Comparison of ENCODE assay signal across 29 cellular contexts in genomic region chr4:167987285-167987684, GRCh38.
DNase-seq lines count a peak whose midpoint lies in the region; ATAC-seq and TF ChIP-seq lines count a peak whose summit lies in the region.
"Had no signal": no experiment of that assay in that cellular context is flagged by ENCODE, and none has a peak within 500 bp of the region (broad histone marks: within the 10 kb centered on the region; RNA-seq: fewer than 3 reads in every experiment).

No MANE protein-coding gene starts in this region.

- RAD21 ChIA-PET in HCT116 (lab: Charles Lee; ENCODE audit: low non-redundant PET in 1 of 2, low total read pairs in 2 of 2, uncharacterized antibody in 2 of 2, unreplicated experiment in 2 of 2) = no interaction called here

- CTCF ChIA-PET in HCT116 (lab: Charles Lee) = no interaction called here

- H3K4me3 ChIP-seq in HCT116 (replicated peaks in 1 of 2; ENCODE audit: low read depth in 1 of 2, low read length in 2 of 2) (no peak overlapping the region), neural cell (ENCODE audit: low read length) (no peak overlapping the region)
- H3K4me3 ChIP-seq: A549; BLaER1; BLaER1 treated with 17β-estradiol and CSF1 and Interleukin-3, amounts not matched to agents 10 nM and 100 nM had no signal

- no peak for TF ChIP-seq CTCF in HCT116 (IDR thresholded peaks at IDR 0.05 in 2 of 3, conservative IDR thresholded peaks at IDR 0.05 in 1 of 3; ENCODE audit: borderline replicate concordance in 1 of 3, insufficient read depth in 1 of 3, low read depth in 2 of 3, low read length in 2 of 3)
- no peak for TF ChIP-seq CTCF in neural cell (IDR thresholded peaks at IDR 0.05; ENCODE audit: poor library complexity, severe bottlenecking)

- no peaks in the 10 kb centered on the region for H3F3A ChIP-seq in neural cell (ENCODE audit: insufficient read depth, low read length, poor library complexity, severe bottlenecking)

- H4K20me1 ChIP-seq in HCT116 (ENCODE audit: insufficient read depth) = no peaks in the 10 kb centered on the region
- no peaks in the 10 kb centered on the region for H4K20me1 ChIP-seq in neural cell (ENCODE audit: insufficient read depth)
- H4K20me1 ChIP-seq: BLaER1; BLaER1 treated with 17β-estradiol and CSF1 and Interleukin-3, amounts not matched to agents 10 nM and 100 nM had no signal

- H3K27ac ChIP-seq in HCT116 (ENCODE audit: low read depth, low read length) (no peak overlapping the region), neural cell (ENCODE audit: low read length) (no peak overlapping the region)
- H3K27ac ChIP-seq: 22Rv1; A549; BLaER1; BLaER1 treated with 17β-estradiol and CSF1 and Interleukin-3, amounts not matched to agents 10 nM and 100 nM; C4-2B had no signal

- no peaks in the 10 kb centered on the region for H3K79me2 ChIP-seq in HCT116 (ENCODE audit: insufficient read depth, low read length)
- no peaks in the 10 kb centered on the region for H3K79me2 ChIP-seq in neural cell (replicated peaks; ENCODE audit: insufficient read depth, low read length)

- H3K9me2 ChIP-seq in HCT116 (ENCODE audit: insufficient read depth) (no peaks in the 10 kb centered on the region), neural cell (ENCODE audit: insufficient read depth, low read length) (no peaks in the 10 kb centered on the region)

- no peak for ATAC-seq in HCT116
- no peak for ATAC-seq in HG02678 (IDR thresholded peaks at IDR 0.05; ENCODE audit: unreplicated experiment)
- ATAC-seq: A549; CD8-positive, alpha-beta T cell had no signal

- H3K9me3 ChIP-seq in HCT116 (ENCODE audit: control insufficient read depth in 1 of 2, insufficient read depth in 1 of 2, low read depth in 1 of 2, low read length in 2 of 2) (no peaks in the 10 kb centered on the region), neural cell (ENCODE audit: low read length) (no peaks in the 10 kb centered on the region)
- H3K9me3 ChIP-seq: A549, BE2C, BLaER1, Caco-2 had no signal

- H3K4me1 ChIP-seq in HCT116 (ENCODE audit: control insufficient read depth in 1 of 2, insufficient read depth in 2 of 2, low read length in 2 of 2) = no peaks in the 10 kb centered on the region
- H3K4me1 ChIP-seq: A549; BE2C; BLaER1; BLaER1 treated with 17β-estradiol and CSF1 and Interleukin-3, amounts not matched to agents 10 nM and 100 nM; Caco-2 had no signal

- H2AFZ ChIP-seq in HCT116 (ENCODE audit: low read depth, low read length, poor library complexity, severe bottlenecking) = peak overlapping the region; percentile 5
- no peak overlapping the region for H2AFZ ChIP-seq in neural cell (ENCODE audit: low read depth, low read length)

- H3K27me3 ChIP-seq in HCT116 (ENCODE audit: insufficient read depth, low read length) = no peaks in the 10 kb centered on the region
- no peaks in the 10 kb centered on the region for H3K27me3 ChIP-seq in neural cell (ENCODE audit: insufficient read depth, low read depth, low read length)
- H3K27me3 ChIP-seq: BE2C; BLaER1; BLaER1 treated with 17β-estradiol and CSF1 and Interleukin-3, amounts not matched to agents 10 nM and 100 nM had no signal

- BruUV-seq in HCT116 (replicated peaks; lab: Mats Ljungman, UMichigan) = no TSS peak

- no peaks in the 10 kb centered on the region for H3K36me3 ChIP-seq in HCT116 (ENCODE audit: control insufficient read depth in 1 of 2, insufficient read depth in 2 of 2, low read length in 2 of 2)
- H3K36me3 ChIP-seq in neural cell (ENCODE audit: insufficient read depth, low read length) = no peaks in the 10 kb centered on the region
- H3K36me3 ChIP-seq: BE2C; BLaER1; BLaER1 treated with 17β-estradiol and CSF1 and Interleukin-3, amounts not matched to agents 10 nM and 100 nM had no signal

- POLR2A ChIA-PET in HCT116 (lab: Charles Lee) = no interaction called here

- TF ChIP-seq EP300 in neural cell (conservative IDR thresholded peaks at IDR 0.05; ENCODE audit: poor library complexity, severe bottlenecking) = peak; percentile 99

- no peak for DNase-seq in HCT116 (ENCODE audit: low read depth, low spot score)
- no peak for DNase-seq in activated naive CD4-positive, alpha-beta T cell treated with Interleukin-2 at 50 U/mL for 16 hours
- DNase-seq: 8988T; ACHN; AML-193; BE2C; C1 segment of cervical spinal cord; Caco-2; Calu3; CD4-positive, alpha-beta memory T cell; CD4-positive, alpha-beta T cell; CD4-positive, CD25-positive, alpha-beta regulatory T cell; CD8-positive, alpha-beta memory T cell; CD8-positive, alpha-beta T cell; COR-L47; DMS 273 treated with DMSO at 0.1 percent for 48 hours; DMS153; DMS53; DMS79; DMS79 treated with DMSO at 0.1 percent for 48 hours; DND-41; EL had no signal

- TF ChIP-seq RAD21 in HCT116 (IDR thresholded peaks at IDR 0.05; ENCODE audit: low read depth) (no peak), neural cell (conservative IDR thresholded peaks at IDR 0.05) (no peak)

- no peak for TF ChIP-seq POLR2A in HCT116 (IDR thresholded peaks at IDR 0.05; ENCODE audit: borderline replicate concordance, extremely low read depth, insufficient read depth, insufficient read length)

- no peak overlapping the region for H3K9ac ChIP-seq in HCT116 (ENCODE audit: low read length)
- no peak overlapping the region for H3K9ac ChIP-seq in neural cell (ENCODE audit: low read length)
- H3K9ac ChIP-seq: BLaER1; BLaER1 treated with 17β-estradiol and CSF1 and Interleukin-3, amounts not matched to agents 10 nM and 100 nM had no signal

- intact Hi-C loops in HCT116 (cut with micrococcal nuclease) = no loop called here

- H3K4me2 ChIP-seq in HCT116 (ENCODE audit: low read length) (no peak overlapping the region), neural cell (ENCODE audit: low read length) (no peak overlapping the region)
- H3K4me2 ChIP-seq: A549; BLaER1; BLaER1 treated with 17β-estradiol and CSF1 and Interleukin-3, amounts not matched to agents 10 nM and 100 nM had no signal

TF ChIP-seq in HCT116, 20 proteins besides CTCF, POLR2A, EP300 and RAD21 (continues in another document):
- TF ChIP-seq EZH2 (IDR thresholded peaks at IDR 0.05) (no peak), CBX3 (IDR thresholded peaks at IDR 0.05; ENCODE audit: low read depth) (no peak), ZBTB33 (IDR thresholded peaks at IDR 0.05; ENCODE audit: extremely low read depth, insufficient replicate concordance, low read length) (no peak), ATF3 (IDR thresholded peaks at IDR 0.05) (no peak), ELF1 (IDR thresholded peaks at IDR 0.05; ENCODE audit: borderline replicate concordance, low read depth) (no peak), POLR2AphosphoS5 (IDR thresholded peaks at IDR 0.05; ENCODE audit: low read depth, low read length) (no peak), JUND (IDR thresholded peaks at IDR 0.05) (no peak)

TF ChIP-seq in neural cell, 6 proteins besides CTCF, POLR2A, EP300 and RAD21:
- TF ChIP-seq SMC3 (conservative IDR thresholded peaks at IDR 0.05; ENCODE audit: poor library complexity) (no peak), EZH2 (IDR thresholded peaks at IDR 0.05; ENCODE audit: borderline replicate concordance, insufficient read depth, low read length, poor library complexity, severe bottlenecking) (no peak), POLR2AphosphoS5 (IDR thresholded peaks at IDR 0.05) (peak; percentile 100), TAF1 (IDR thresholded peaks at IDR 0.05; ENCODE audit: low read depth) (no peak), MXI1 (conservative IDR thresholded peaks at IDR 0.05; ENCODE audit: poor library complexity, severe bottlenecking) (peak; percentile 52), REST (IDR thresholded peaks at IDR 0.05; ENCODE audit: borderline replicate concordance) (peak; percentile 85)
